8 cellular contexts compared by ENCODE assay signal in the genomic region with DNA sequence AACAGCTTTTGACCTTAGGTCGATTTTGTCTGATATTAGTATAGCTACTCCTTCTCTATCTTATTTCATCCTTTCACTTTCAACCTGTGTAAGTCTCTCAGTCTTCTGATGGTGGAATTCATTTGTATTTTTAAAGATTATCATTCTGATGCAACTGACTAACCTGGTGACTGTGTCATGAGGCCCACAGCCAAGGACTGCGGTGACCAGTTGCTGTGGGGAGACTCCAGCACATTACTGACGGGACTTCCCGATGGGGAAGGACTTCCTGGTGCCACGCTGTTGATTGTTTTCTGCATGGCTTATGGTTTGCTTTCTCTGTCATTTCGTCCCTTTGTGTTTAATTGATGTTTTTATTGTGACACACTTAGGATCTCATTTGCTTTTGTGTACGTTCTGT. TPM values are rescaled to one million over a fixed set of nuclear protein-coding genes. Genes with fewer than 3 reads are reported as not detected.
DNase-seq lines count a peak whose midpoint lies in the region; ATAC-seq and TF ChIP-seq lines count a peak whose summit lies in the region.

No MANE protein-coding gene starts in this region.

- H3K27ac ChIP-seq in prostate gland: no peak overlapping the region

- no peaks in the 10 kb centered on the region for H3K4me1 ChIP-seq in Caco-2
- H3K4me1 ChIP-seq in prostate gland (replicated peaks): no peaks in the 10 kb centered on the region

- no peak overlapping the region for H3K27ac Mint-ChIP-seq in osteocyte (ENCODE audit: unreplicated experiment)
- H3K27ac Mint-ChIP-seq in Caco-2 (ENCODE audit: unreplicated experiment): no peak overlapping the region

- no peaks in the 10 kb centered on the region for H3K9me3 ChIP-seq in Caco-2
- H3K9me3 ChIP-seq in prostate gland: no peaks in the 10 kb centered on the region

- H3K4me3 Mint-ChIP-seq in osteocyte (ENCODE audit: unreplicated experiment) (no peak overlapping the region), Caco-2 (ENCODE audit: unreplicated experiment) (no peak overlapping the region)

- DNase-seq in GM10248 (ENCODE audit: extremely low spot score): peak; percentile 73
- peak; percentile 37 for DNase-seq in iris pigment epithelial cell (ENCODE audit: low read depth)
- DNase-seq in osteocyte (ENCODE audit: extremely low spot score, unreplicated experiment): no peak
- no peak for DNase-seq in Caco-2
- DNase-seq in pons (ENCODE audit: low spot score): no peak
- DNase-seq in prostate gland (ENCODE audit: low spot score): no peak

- H3K27me3 ChIP-seq in Caco-2 (replicated peaks; ENCODE audit: control insufficient read depth, insufficient read depth, low read length): no peaks in the 10 kb centered on the region
- no peaks in the 10 kb centered on the region for H3K27me3 ChIP-seq in prostate gland (replicated peaks; ENCODE audit: insufficient read depth)

- no TSS peak for BruUV-seq in Caco-2 (replicated peaks; lab: Mats Ljungman, UMichigan)

- H3K36me3 Mint-ChIP-seq in osteocyte (ENCODE audit: unreplicated experiment) (no peaks in the 10 kb centered on the region), Caco-2 (ENCODE audit: insufficient read depth, unreplicated experiment) (no peaks in the 10 kb centered on the region)

- intact Hi-C loops in Caco-2 (cut with micrococcal nuclease; ENCODE audit: unreplicated experiment) (no loop called here), prostate gland (cut with DNase I) (no loop called here)

- POLR2A ChIA-PET in GM10248 (lab: Yijun Ruan, JAX) (interaction anchor here (1.2 to 1.8 kb wide), 2 partner anchors 124 to 127 kb away, joined by 3 to 6 read pairs; a partner anchor contains a TSS), Caco-2 (lab: Charles Lee) (no interaction called here)

- WGBS in prostate gland: 72% methylated on average over 7 of the region's 7 CpGs

- no peak overlapping the region for H3K4me3 ChIP-seq in Caco-2 (ENCODE audit: low read depth, low read length)
- no peak overlapping the region for H3K4me3 ChIP-seq in prostate gland

- peaks cover 10% of the 10 kb centered on the region for H3K9me3 Mint-ChIP-seq in osteocyte (ENCODE audit: unreplicated experiment)
- no peaks in the 10 kb centered on the region for H3K9me3 Mint-ChIP-seq in Caco-2 (ENCODE audit: unreplicated experiment)

- no peak for TF ChIP-seq POLR2A in prostate gland (IDR thresholded peaks at IDR 0.05)

- H3K27me3 Mint-ChIP-seq in osteocyte (ENCODE audit: unreplicated experiment) (no peaks in the 10 kb centered on the region), Caco-2 (ENCODE audit: insufficient read depth, unreplicated experiment) (no peaks in the 10 kb centered on the region)

- peak; percentile 79 for ATAC-seq in GM21529 (IDR thresholded peaks at IDR 0.05; ENCODE audit: unreplicated experiment)

- H3K4me1 Mint-ChIP-seq in osteocyte (ENCODE audit: unreplicated experiment) (no peaks in the 10 kb centered on the region), Caco-2 (ENCODE audit: low read depth, unreplicated experiment) (peaks cover 6% of the 10 kb centered on the region)

- no peak for TF ChIP-seq CTCF in GM10248 (IDR thresholded peaks at IDR 0.05; ENCODE audit: control extremely low read depth, extremely low read depth, low read depth, missing control alignments)
- TF ChIP-seq CTCF in osteocyte (IDR thresholded peaks at IDR 0.05): no peak
- TF ChIP-seq CTCF in Caco-2 (IDR thresholded peaks at IDR 0.05; ENCODE audit: insufficient read depth in 1 of 2, low read depth in 1 of 2, low read length in 1 of 2, severe bottlenecking in 1 of 2, unreplicated experiment in 1 of 2): no peak
- TF ChIP-seq CTCF in prostate gland (IDR thresholded peaks at IDR 0.05): no peak

- CTCF ChIA-PET in GM10248 (lab: Yijun Ruan, JAX): interaction anchor here (0.9 to 16.6 kb wide), 5 partner anchors 10 to 430 kb away, joined by 3 to 249 read pairs (median 5); no protein-coding TSS in a partner anchor
- CTCF ChIA-PET in Caco-2 (lab: Charles Lee): no interaction called here

- H3K36me3 ChIP-seq in Caco-2 (ENCODE audit: control insufficient read depth, insufficient read depth, low read length) (no peaks in the 10 kb centered on the region), prostate gland (no peaks in the 10 kb centered on the region)

TF ChIP-seq in PFSK-1, 5 proteins besides CTCF, POLR2A, EP300 and RAD21:
- TF ChIP-seq POLR2AphosphoS5 (IDR thresholded peaks at IDR 0.05; ENCODE audit: low read depth, low read length) (no peak), FOXP2 (optimal IDR thresholded peaks at IDR 0.05; ENCODE audit: borderline replicate concordance, extremely low read depth, extremely low read length, insufficient read depth) (peak; percentile 34), SIN3A (IDR thresholded peaks at IDR 0.05; ENCODE audit: borderline replicate concordance, insufficient read depth, low read length) (no peak), TAF1 (IDR thresholded peaks at IDR 0.05; ENCODE audit: borderline replicate concordance, insufficient read depth, low read length) (no peak)
- TF ChIP-seq, protein P1, sequence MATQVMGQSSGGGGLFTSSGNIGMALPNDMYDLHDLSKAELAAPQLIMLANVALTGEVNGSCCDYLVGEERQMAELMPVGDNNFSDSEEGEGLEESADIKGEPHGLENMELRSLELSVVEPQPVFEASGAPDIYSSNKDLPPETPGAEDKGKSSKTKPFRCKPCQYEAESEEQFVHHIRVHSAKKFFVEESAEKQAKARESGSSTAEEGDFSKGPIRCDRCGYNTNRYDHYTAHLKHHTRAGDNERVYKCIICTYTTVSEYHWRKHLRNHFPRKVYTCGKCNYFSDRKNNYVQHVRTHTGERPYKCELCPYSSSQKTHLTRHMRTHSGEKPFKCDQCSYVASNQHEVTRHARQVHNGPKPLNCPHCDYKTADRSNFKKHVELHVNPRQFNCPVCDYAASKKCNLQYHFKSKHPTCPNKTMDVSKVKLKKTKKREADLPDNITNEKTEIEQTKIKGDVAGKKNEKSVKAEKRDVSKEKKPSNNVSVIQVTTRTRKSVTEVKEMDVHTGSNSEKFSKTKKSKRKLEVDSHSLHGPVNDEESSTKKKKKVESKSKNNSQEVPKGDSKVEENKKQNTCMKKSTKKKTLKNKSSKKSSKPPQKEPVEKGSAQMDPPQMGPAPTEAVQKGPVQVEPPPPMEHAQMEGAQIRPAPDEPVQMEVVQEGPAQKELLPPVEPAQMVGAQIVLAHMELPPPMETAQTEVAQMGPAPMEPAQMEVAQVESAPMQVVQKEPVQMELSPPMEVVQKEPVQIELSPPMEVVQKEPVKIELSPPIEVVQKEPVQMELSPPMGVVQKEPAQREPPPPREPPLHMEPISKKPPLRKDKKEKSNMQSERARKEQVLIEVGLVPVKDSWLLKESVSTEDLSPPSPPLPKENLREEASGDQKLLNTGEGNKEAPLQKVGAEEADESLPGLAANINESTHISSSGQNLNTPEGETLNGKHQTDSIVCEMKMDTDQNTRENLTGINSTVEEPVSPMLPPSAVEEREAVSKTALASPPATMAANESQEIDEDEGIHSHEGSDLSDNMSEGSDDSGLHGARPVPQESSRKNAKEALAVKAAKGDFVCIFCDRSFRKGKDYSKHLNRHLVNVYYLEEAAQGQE (IDR thresholded peaks at IDR 0.05; ENCODE audit: insufficient read depth in 1 of 2, low read depth in 2 of 2, low read length in 2 of 2): no peak
TF ChIP-seq in PFSK-1: peak in this region for 1.

RNA-seq across cellular contexts. Expression of a gene that starts 34.2 kb away (rescaled TPM):
- 5.8 TPM for polyA plus RNA-seq in PFSK-1 (2012; ENCODE audit: insufficient read length, low read depth)
- total RNA-seq in osteocyte (4.1 and 5.1 TPM in 2 replicates), Caco-2 (2022) (47.4 and 52.7 TPM in 2 replicates), prostate gland (10 to 100 TPM in 1 of 2 donors, 1 to 10 TPM in 1; 6.0 to 16.3 TPM)

Comparison
In these comparisons a context has a peak if more than half of its experiments do, and no peak if none do; other contexts are left out.
1. DNase-seq: peak in GM10248 (single experiment) and iris pigment epithelial cell (single experiment); none in osteocyte (single experiment), Caco-2 (0 of 2), pons (single experiment) and prostate gland (single experiment).